1 cellular context compared by ENCODE assay signal in genomic region chr16:66735891-66736290, GRCh38.
TF ChIP-seq lines count a peak whose summit lies in the region.

No MANE protein-coding gene starts in this region.

TF ChIP-seq in HCT116, 20 proteins besides CTCF, POLR2A, EP300 and RAD21:
- TF ChIP-seq, protein P1, sequence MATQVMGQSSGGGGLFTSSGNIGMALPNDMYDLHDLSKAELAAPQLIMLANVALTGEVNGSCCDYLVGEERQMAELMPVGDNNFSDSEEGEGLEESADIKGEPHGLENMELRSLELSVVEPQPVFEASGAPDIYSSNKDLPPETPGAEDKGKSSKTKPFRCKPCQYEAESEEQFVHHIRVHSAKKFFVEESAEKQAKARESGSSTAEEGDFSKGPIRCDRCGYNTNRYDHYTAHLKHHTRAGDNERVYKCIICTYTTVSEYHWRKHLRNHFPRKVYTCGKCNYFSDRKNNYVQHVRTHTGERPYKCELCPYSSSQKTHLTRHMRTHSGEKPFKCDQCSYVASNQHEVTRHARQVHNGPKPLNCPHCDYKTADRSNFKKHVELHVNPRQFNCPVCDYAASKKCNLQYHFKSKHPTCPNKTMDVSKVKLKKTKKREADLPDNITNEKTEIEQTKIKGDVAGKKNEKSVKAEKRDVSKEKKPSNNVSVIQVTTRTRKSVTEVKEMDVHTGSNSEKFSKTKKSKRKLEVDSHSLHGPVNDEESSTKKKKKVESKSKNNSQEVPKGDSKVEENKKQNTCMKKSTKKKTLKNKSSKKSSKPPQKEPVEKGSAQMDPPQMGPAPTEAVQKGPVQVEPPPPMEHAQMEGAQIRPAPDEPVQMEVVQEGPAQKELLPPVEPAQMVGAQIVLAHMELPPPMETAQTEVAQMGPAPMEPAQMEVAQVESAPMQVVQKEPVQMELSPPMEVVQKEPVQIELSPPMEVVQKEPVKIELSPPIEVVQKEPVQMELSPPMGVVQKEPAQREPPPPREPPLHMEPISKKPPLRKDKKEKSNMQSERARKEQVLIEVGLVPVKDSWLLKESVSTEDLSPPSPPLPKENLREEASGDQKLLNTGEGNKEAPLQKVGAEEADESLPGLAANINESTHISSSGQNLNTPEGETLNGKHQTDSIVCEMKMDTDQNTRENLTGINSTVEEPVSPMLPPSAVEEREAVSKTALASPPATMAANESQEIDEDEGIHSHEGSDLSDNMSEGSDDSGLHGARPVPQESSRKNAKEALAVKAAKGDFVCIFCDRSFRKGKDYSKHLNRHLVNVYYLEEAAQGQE (IDR thresholded peaks at IDR 0.05; ENCODE audit: low read depth) = no peak
- TF ChIP-seq FOSL1 (IDR thresholded peaks at IDR 0.05; ENCODE audit: low read depth) = peak; percentile 41; the same call in 1 of the 2 replicates
TF ChIP-seq in HCT116: peak in this region for 1.
